Comparison of ENCODE assay signal across 8 cellular contexts in genomic region chr5:134101686-134102439, GRCh38. TPM values are rescaled to one million over a fixed set of nuclear protein-coding genes. Genes with fewer than 3 reads are reported as not detected.
DNase-seq lines count a peak whose midpoint lies in the region; ATAC-seq and TF ChIP-seq lines count a peak whose summit lies in the region.

No MANE protein-coding gene starts in this region.

- DNase-seq in AG08395 (ENCODE audit: low spot score) (peak; percentile 80), GM20000 (ENCODE audit: low spot score) (peak; percentile 69), RPMI7951 (ENCODE audit: low read depth) (peak; percentile 43), activated gamma-delta T cell (lab: John Stamatoyannopoulos, UW) (peak; percentile 38), globus pallidus (ENCODE audit: low spot score) (peak; percentile 65), progenitor cell of endocrine pancreas (ENCODE audit: low spot score, unreplicated experiment) (peak; percentile 62), NCI-H1105 (lab: John Stamatoyannopoulos, UW) (no peak)

- H3K36me3 Mint-ChIP-seq in progenitor cell of endocrine pancreas (ENCODE audit: insufficient read depth) = no peaks in the 10 kb centered on the region

- H3K27me3 Mint-ChIP-seq in progenitor cell of endocrine pancreas = peaks cover 10% of the 10 kb centered on the region

- ATAC-seq in HG03457 (IDR thresholded peaks at IDR 0.05; ENCODE audit: unreplicated experiment) = no peak

- H3K27ac Mint-ChIP-seq in progenitor cell of endocrine pancreas = no peak overlapping the region

- H3K4me1 Mint-ChIP-seq in progenitor cell of endocrine pancreas (ENCODE audit: low read depth) = peaks cover 6% of the 10 kb centered on the region

- H3K9me3 Mint-ChIP-seq in progenitor cell of endocrine pancreas (ENCODE audit: low read depth) = no peaks in the 10 kb centered on the region

- no peak overlapping the region for H3K4me3 Mint-ChIP-seq in progenitor cell of endocrine pancreas (ENCODE audit: low read depth)

- peak; percentile 70 for TF ChIP-seq CTCF in GM20000 (IDR thresholded peaks at IDR 0.05; ENCODE audit: extremely low read depth, missing control alignments)
- peak; percentile 77 for TF ChIP-seq CTCF in progenitor cell of endocrine pancreas (IDR thresholded peaks at IDR 0.05; ENCODE audit: unreplicated experiment)

RNA-seq across cellular contexts. Expression of gene TCF7, which starts 12.6 kb away (rescaled TPM):
- 9.1 and 12.3 TPM in 2 replicates for total RNA-seq in RPMI7951 (2014; rRNA removed; shearing (Covaris generic))
- 14.4 and 16.6 TPM in 2 replicates for total RNA-seq in progenitor cell of endocrine pancreas
